In the genomic region with DNA sequence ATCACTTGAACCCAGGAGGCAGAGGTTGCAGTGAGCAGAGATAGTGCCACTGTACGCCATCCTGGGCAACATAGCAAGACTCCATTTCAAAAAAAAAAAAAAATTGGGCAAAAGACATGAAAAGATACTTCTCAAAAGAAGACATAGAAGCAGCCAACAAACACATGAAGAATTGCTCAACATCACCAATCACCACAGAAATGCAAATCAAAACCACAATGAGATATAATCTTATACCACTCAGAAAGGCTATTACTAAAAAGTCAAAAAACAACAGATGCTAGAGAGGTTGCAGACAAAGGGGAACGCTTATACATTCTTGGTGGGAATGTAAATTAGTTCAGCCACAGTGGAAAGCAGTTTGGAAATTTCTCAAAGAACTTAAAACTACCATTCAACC, we compare ENCODE assay signal across 18 cellular contexts. TPM values are rescaled to one million over a fixed set of nuclear protein-coding genes. Genes with fewer than 3 reads are reported as not detected.
A peak's percentile ranks its signal among the peaks of the same experiment; 100 is the strongest.
DNase-seq lines count a peak whose midpoint lies in the region; ATAC-seq and TF ChIP-seq lines count a peak whose summit lies in the region.
"Had no signal": no experiment of that assay in that cellular context is flagged by ENCODE, and none has a peak within 500 bp of the region (broad histone marks: within the 10 kb centered on the region; RNA-seq: fewer than 3 reads in every experiment).

No MANE protein-coding gene starts in this region.

- peak; percentile 42 for ATAC-seq in activated T-helper 17 cell treated with anti-CD3 and anti-CD28 coated beads, Interleukin-2, amount 50 U/mL, for 72 hours (replicated peaks)
- ATAC-seq in HG03196 (IDR thresholded peaks at IDR 0.05; ENCODE audit: unreplicated experiment) (no peak), GM18861 (IDR thresholded peaks at IDR 0.05; ENCODE audit: unreplicated experiment) (no peak), HG02973 (IDR thresholded peaks at IDR 0.05; ENCODE audit: unreplicated experiment) (no peak)
- ATAC-seq: left ventricle myocardium superior, sciatic nerve, T-cell had no signal

- H3K4me3 ChIP-seq in AG10803 (ENCODE audit: low read length), result no peak overlapping the region
- no peak overlapping the region for H3K4me3 ChIP-seq in fibroblast of pulmonary artery (replicated peaks; ENCODE audit: low read depth, low read length)
- H3K4me3 ChIP-seq: colonic mucosa had no signal

- H3K4me1 Mint-ChIP-seq in HFFc6 (ENCODE audit: low read depth), result peaks cover 16% of the 10 kb centered on the region
- H3K4me1 Mint-ChIP-seq in activated T-helper 17 cell treated with anti-CD3 and anti-CD28 coated beads, Interleukin-2, amount 50 U/mL, for 72 hours, result peaks cover 13% of the 10 kb centered on the region

- no peaks in the 10 kb centered on the region for H3K9me3 Mint-ChIP-seq in HFFc6
- H3K9me3 Mint-ChIP-seq in activated T-helper 17 cell treated with anti-CD3 and anti-CD28 coated beads, Interleukin-2, amount 50 U/mL, for 72 hours, result no peaks in the 10 kb centered on the region

- H3K4me3 Mint-ChIP-seq in HFFc6, result no peak overlapping the region
- H3K4me3 Mint-ChIP-seq in activated T-helper 17 cell treated with anti-CD3 and anti-CD28 coated beads, Interleukin-2, amount 50 U/mL, for 72 hours, result no peak overlapping the region
- H3K4me3 Mint-ChIP-seq: T-cell had no signal

- TF ChIP-seq CTCF in AG10803 (conservative IDR thresholded peaks at IDR 0.05; ENCODE audit: low read length) (no peak), HFFc6 (IDR thresholded peaks at IDR 0.05) (no peak), fibroblast of pulmonary artery (IDR thresholded peaks at IDR 0.05; ENCODE audit: low read length, missing control alignments) (no peak)

- DNase-seq in AG10803 (ENCODE audit: low read depth) (peak; percentile 76), HFFc6 (peak; percentile 59), fibroblast of pulmonary artery (ENCODE audit: low read depth) (peak; percentile 61), GM03348 (ENCODE audit: low spot score) (no peak)
- DNase-seq: activated effector memory CD4-positive, alpha-beta T cell treated with Interleukin-2 at 50 U/mL for 16 hours; amygdala; Caco-2; colonic mucosa; GDM1; left ventricle myocardium superior; NCI-H1436; stimulated activated CD4-positive, alpha-beta T cell treated with anti-CD3 and anti-CD28 coated beads, Interleukin-2, amount 100 ng/mL, for 24 hours; T-cell had no signal

- no peaks in the 10 kb centered on the region for H3K27me3 Mint-ChIP-seq in HFFc6 (ENCODE audit: insufficient read depth)
- H3K27me3 Mint-ChIP-seq in activated T-helper 17 cell treated with anti-CD3 and anti-CD28 coated beads, Interleukin-2, amount 50 U/mL, for 72 hours, result no peaks in the 10 kb centered on the region
- H3K27me3 Mint-ChIP-seq: T-cell had no signal

- peaks cover 12% of the 10 kb centered on the region for H3K36me3 Mint-ChIP-seq in HFFc6 (ENCODE audit: low read depth)
- peaks cover 72% of the 10 kb centered on the region for H3K36me3 Mint-ChIP-seq in activated T-helper 17 cell treated with anti-CD3 and anti-CD28 coated beads, Interleukin-2, amount 50 U/mL, for 72 hours (ENCODE audit: low read depth)

- no peak overlapping the region for H3K27ac Mint-ChIP-seq in HFFc6
- peak overlapping the region; percentile 37 for H3K27ac Mint-ChIP-seq in activated T-helper 17 cell treated with anti-CD3 and anti-CD28 coated beads, Interleukin-2, amount 50 U/mL, for 72 hours
- H3K27ac Mint-ChIP-seq: T-cell had no signal

RNA-seq across cellular contexts. Expression of a gene that starts 43.1 kb away (rescaled TPM):
- total RNA-seq in HFFc6 (2021; fragmentation: NEBNext Ultra II Directional; extraction: Animal tissue kit (Norgen Biotek cat#: 25700)), result 1 to 10 TPM; 4.7 to 7.2 (median 5.4) TPM
- total RNA-seq in activated T-helper 17 cell treated with anti-CD3 and anti-CD28 coated beads, Interleukin-2, amount 50 U/mL, for 72 hours, result 10 to 100 TPM in 1 of 2 donors, 1 to 10 TPM in 1; 3.3 to 17.7 TPM
